2 cellular contexts compared by ENCODE assay signal in the genomic region with DNA sequence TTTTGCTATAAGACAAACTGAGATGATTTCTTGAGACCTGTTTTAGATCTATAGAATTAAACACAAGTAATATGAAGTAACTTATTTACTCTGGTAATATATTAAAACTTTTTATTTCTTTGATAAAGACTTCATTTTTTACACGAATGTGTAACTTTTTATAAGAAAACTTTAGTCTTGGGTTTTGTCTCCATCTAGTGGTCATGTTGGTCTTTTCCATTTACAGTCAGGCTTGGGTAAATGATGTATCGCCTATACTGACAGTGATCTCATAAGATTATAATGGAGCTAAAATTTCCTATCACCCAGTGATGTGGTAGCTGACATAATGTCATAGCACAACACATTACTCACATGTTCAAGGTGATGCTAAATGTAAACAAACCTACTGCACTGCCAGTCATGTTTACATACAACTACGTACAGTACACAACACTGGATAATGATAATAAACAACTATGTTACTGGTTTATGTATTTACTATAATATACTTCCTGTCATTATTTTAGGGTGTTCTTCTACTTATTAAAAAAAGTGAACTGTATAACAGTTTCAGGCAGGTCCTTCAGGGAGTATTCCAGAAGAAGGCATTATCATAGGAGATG.
TF ChIP-seq lines count a peak whose summit lies in the region.

No MANE protein-coding gene starts in this region.

TF ChIP-seq in HEK293T, 16 proteins besides CTCF, POLR2A, EP300 and RAD21:
- TF ChIP-seq, protein P1, sequence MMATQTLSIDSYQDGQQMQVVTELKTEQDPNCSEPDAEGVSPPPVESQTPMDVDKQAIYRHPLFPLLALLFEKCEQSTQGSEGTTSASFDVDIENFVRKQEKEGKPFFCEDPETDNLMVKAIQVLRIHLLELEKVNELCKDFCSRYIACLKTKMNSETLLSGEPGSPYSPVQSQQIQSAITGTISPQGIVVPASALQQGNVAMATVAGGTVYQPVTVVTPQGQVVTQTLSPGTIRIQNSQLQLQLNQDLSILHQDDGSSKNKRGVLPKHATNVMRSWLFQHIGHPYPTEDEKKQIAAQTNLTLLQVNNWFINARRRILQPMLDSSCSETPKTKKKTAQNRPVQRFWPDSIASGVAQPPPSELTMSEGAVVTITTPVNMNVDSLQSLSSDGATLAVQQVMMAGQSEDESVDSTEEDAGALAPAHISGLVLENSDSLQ (IDR thresholded peaks at IDR 0.05), result peak; percentile 66
- TF ChIP-seq CTBP1 (IDR thresholded peaks at IDR 0.05; ENCODE audit: borderline replicate concordance), result no peak

TF ChIP-seq in HepG2, 621 proteins besides CTCF, POLR2A, EP300 and RAD21:
- TF ChIP-seq, protein P2, sequence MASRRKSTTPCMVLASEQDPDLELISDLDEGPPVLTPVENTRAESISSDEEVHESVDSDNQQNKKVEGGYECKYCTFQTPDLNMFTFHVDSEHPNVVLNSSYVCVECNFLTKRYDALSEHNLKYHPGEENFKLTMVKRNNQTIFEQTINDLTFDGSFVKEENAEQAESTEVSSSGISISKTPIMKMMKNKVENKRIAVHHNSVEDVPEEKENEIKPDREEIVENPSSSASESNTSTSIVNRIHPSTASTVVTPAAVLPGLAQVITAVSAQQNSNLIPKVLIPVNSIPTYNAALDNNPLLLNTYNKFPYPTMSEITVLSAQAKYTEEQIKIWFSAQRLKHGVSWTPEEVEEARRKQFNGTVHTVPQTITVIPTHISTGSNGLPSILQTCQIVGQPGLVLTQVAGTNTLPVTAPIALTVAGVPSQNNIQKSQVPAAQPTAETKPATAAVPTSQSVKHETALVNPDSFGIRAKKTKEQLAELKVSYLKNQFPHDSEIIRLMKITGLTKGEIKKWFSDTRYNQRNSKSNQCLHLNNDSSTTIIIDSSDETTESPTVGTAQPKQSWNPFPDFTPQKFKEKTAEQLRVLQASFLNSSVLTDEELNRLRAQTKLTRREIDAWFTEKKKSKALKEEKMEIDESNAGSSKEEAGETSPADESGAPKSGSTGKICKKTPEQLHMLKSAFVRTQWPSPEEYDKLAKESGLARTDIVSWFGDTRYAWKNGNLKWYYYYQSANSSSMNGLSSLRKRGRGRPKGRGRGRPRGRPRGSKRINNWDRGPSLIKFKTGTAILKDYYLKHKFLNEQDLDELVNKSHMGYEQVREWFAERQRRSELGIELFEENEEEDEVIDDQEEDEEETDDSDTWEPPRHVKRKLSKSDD (CRISPR knock-in tag; IDR thresholded peaks at IDR 0.05; ENCODE audit: low read depth), result no peak
- no peak for TF ChIP-seq ZNF7 (CRISPR knock-in tag; IDR thresholded peaks at IDR 0.05)
- no peak for TF ChIP-seq ZNF224 (CRISPR knock-in tag; IDR thresholded peaks at IDR 0.05)
- TF ChIP-seq, protein P3, sequence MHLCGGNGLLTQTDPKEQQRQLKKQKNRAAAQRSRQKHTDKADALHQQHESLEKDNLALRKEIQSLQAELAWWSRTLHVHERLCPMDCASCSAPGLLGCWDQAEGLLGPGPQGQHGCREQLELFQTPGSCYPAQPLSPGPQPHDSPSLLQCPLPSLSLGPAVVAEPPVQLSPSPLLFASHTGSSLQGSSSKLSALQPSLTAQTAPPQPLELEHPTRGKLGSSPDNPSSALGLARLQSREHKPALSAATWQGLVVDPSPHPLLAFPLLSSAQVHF (CRISPR knock-in tag; IDR thresholded peaks at IDR 0.05), result no peak
- TF ChIP-seq MIXL1 (CRISPR knock-in tag; IDR thresholded peaks at IDR 0.05), result no peak
- TF ChIP-seq, protein P4, sequence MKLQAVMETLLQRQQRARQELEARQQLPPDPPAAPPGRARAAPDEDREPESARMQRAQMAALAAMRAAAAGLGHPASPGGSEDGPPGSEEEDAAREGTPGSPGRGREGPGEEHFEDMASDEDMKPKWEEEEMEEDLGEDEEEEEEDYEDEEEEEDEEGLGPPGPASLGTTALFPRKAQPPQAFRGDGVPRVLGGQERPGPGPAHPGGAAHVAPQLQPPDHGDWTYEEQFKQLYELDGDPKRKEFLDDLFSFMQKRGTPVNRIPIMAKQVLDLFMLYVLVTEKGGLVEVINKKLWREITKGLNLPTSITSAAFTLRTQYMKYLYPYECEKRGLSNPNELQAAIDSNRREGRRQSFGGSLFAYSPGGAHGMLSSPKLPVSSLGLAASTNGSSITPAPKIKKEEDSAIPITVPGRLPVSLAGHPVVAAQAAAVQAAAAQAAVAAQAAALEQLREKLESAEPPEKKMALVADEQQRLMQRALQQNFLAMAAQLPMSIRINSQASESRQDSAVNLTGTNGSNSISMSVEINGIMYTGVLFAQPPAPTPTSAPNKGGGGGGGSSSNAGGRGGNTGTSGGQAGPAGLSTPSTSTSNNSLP (IDR thresholded peaks at IDR 0.05; ENCODE audit: low read depth, low read length), result peak; percentile 68; the same call in 1 of the 2 replicates
- no peak for TF ChIP-seq NR2F1 (CRISPR knock-in tag; IDR thresholded peaks at IDR 0.05)
- TF ChIP-seq STAG1 (CRISPR knock-in tag; IDR thresholded peaks at IDR 0.05), result peak; percentile 73
- peak; percentile 34 for TF ChIP-seq SMC3 (IDR thresholded peaks at IDR 0.05; ENCODE audit: low read length)
- TF ChIP-seq ASH2L (IDR thresholded peaks at IDR 0.05; ENCODE audit: insufficient read length, low read depth, low read length), result no peak
